19 cellular contexts compared by ENCODE assay signal in genomic region chr5:76257225-76257833, GRCh38.
DNase-seq lines count a peak whose midpoint lies in the region; ATAC-seq, FAIRE-seq and TF ChIP-seq lines count a peak whose summit lies in the region.
"Had no signal": no experiment of that assay in that cellular context is flagged by ENCODE, and none has a peak within 500 bp of the region (broad histone marks: within the 10 kb centered on the region; RNA-seq: fewer than 3 reads in every experiment).

No MANE protein-coding gene starts in this region.

- no peak overlapping the region for H2BK12ac ChIP-seq in neuronal stem cell (ENCODE audit: low read length)

- no peak overlapping the region for H2BK120ac ChIP-seq in neuronal stem cell (ENCODE audit: low read depth, low read length)

- H3K9ac ChIP-seq in neuronal stem cell (ENCODE audit: low read depth, low read length, poor library complexity), result no peak overlapping the region

- CTCF ChIA-PET in HEK293 (lab: Yijun Ruan, JAX), result interaction anchor here (0.8 to 1.5 kb wide), 8 partner anchors 10 to 370 kb away, joined by 3 to 7 read pairs (median 3); no protein-coding TSS in a partner anchor

- TF ChIP-seq POLR2A in GM12891 (IDR thresholded peaks at IDR 0.05; ENCODE audit: low read depth, low read length), result no peak

- TF ChIP-seq CTCF in HEK293 (tag by site-specific recombination; IDR thresholded peaks at IDR 0.05) (no peak), HFFc6 (IDR thresholded peaks at IDR 0.05) (no peak), D721Med (IDR thresholded peaks at IDR 0.05; ENCODE audit: insufficient read depth, missing control alignments) (no peak)

- no peak overlapping the region for H3K4me2 ChIP-seq in neuronal stem cell (ENCODE audit: insufficient read depth, low read length, poor library complexity, severe bottlenecking)

- H3K4me1 Mint-ChIP-seq in HFFc6 (ENCODE audit: low read depth), result no peaks in the 10 kb centered on the region

- ATAC-seq in esophagus mucosa (peak; percentile 29), HG03565 (IDR thresholded peaks at IDR 0.05; ENCODE audit: unreplicated experiment) (no peak)

- WGBS in neuronal stem cell (ENCODE audit: extremely low coverage in 2 of 2, insufficient read length in 2 of 2, insufficient replicate concordance in 1 of 2), 2 donors, result 100% methylated on average over 3 to 5 of the region's 6 CpGs

- H3K79me1 ChIP-seq in neuronal stem cell (ENCODE audit: low read depth, low read length), result no peaks in the 10 kb centered on the region

- H4K8ac ChIP-seq in neuronal stem cell (ENCODE audit: low read depth, low read length), result no peak overlapping the region

- H3K27me3 Mint-ChIP-seq in HFFc6 (ENCODE audit: insufficient read depth), result peaks cover 9% of the 10 kb centered on the region; the same call in 1 of the 2 replicates

- no peak overlapping the region for H3K27ac ChIP-seq in HEK293 (ENCODE audit: extremely low read depth, low read depth, low read length)
- H3K27ac ChIP-seq in neuronal stem cell (replicated peaks; ENCODE audit: low read length), result no peak overlapping the region
- H3K27ac ChIP-seq: Peyer's patch, SJSA1 had no signal

- peak overlapping the region; percentile 89 for H4K91ac ChIP-seq in neuronal stem cell (ENCODE audit: low read depth, low read length, poor library complexity)

- H3K27ac Mint-ChIP-seq in HFFc6, result no peak overlapping the region

- no peak overlapping the region for H3K18ac ChIP-seq in neuronal stem cell (ENCODE audit: low read length)

- POLR2A ChIA-PET in HEK293 (lab: Yijun Ruan, JAX), result no interaction called here

- H3K36me3 Mint-ChIP-seq in HFFc6 (ENCODE audit: low read depth), result no peaks in the 10 kb centered on the region

- H3K4me1 ChIP-seq in HEK293 (ENCODE audit: control insufficient read depth, insufficient read depth, low read length), result no peaks in the 10 kb centered on the region
- peaks cover 2 to 3% of the 10 kb centered on the region in 2 donors for H3K4me1 ChIP-seq in neuronal stem cell (ENCODE audit: control insufficient read depth in 2 of 2, insufficient read depth in 1 of 2, low read depth in 1 of 2, low read length in 2 of 2)
- H3K4me1 ChIP-seq: Peyer's patch, SJSA1 had no signal

- no peak overlapping the region for H3K4me3 ChIP-seq in HEK293 (ENCODE audit: low read depth, low read length)
- H3K4me3 ChIP-seq in neuronal stem cell (ENCODE audit: low read length in 2 of 2), result peak overlapping the region in 1 of 2 donors; percentile 44
- H3K4me3 ChIP-seq: Peyer's patch, SJSA1 had no signal

- no peak overlapping the region for H2AFZ ChIP-seq in neuronal stem cell (ENCODE audit: low read length)

- DNase-seq in GM12891 (ENCODE audit: insufficient read length, low spot score) (no peak), neuronal stem cell (ENCODE audit: low spot score) (no peak), NCI-H187 (lab: John Stamatoyannopoulos, UW) (no peak), HFFc6 (no peak), D721Med (ENCODE audit: insufficient read length, low spot score) (no peak)
- DNase-seq: C1 segment of cervical spinal cord; CD8-positive, alpha-beta memory T cell; MM.1S; NCI-H1092; NCI-H146; NCI-H2081; NCI-H2171 treated with DMSO at 0.1 percent for 48 hours; NCI-H446; NCI-H69; Peyer's patch had no signal

- H3K36me3 ChIP-seq in HEK293 (ENCODE audit: control insufficient read depth in 2 of 2, insufficient read depth in 1 of 2, low read length in 2 of 2), result no peaks in the 10 kb centered on the region
- no peaks in the 10 kb centered on the region for H3K36me3 ChIP-seq in neuronal stem cell (replicated peaks in 1 of 2; ENCODE audit: control insufficient read depth in 2 of 2, insufficient read depth in 2 of 2, low read length in 2 of 2)
- H3K36me3 ChIP-seq: Peyer's patch, SJSA1 had no signal

- H2BK15ac ChIP-seq in neuronal stem cell (ENCODE audit: low read length), result no peak overlapping the region

- peaks cover 0 to 4% (median 0%) of the 10 kb centered on the region in 3 experiments for H3K27me3 ChIP-seq in neuronal stem cell (ENCODE audit: control insufficient read depth in 3 of 3, insufficient read depth in 3 of 3, low read depth in 1 of 3, low read length in 3 of 3)
- H3K27me3 ChIP-seq: Peyer's patch had no signal

- H3K4ac ChIP-seq in neuronal stem cell (ENCODE audit: low read length), result no peak overlapping the region

- no peak overlapping the region for H2AK5ac ChIP-seq in neuronal stem cell (ENCODE audit: low read depth, low read length)

- H3K9me3 Mint-ChIP-seq in HFFc6, result no peaks in the 10 kb centered on the region

- H3K9me3 ChIP-seq in HEK293 (ENCODE audit: control insufficient read depth, insufficient read depth, low read depth, low read length) (no peaks in the 10 kb centered on the region), neuronal stem cell (replicated peaks in 1 of 2; ENCODE audit: control insufficient read depth in 2 of 2, insufficient read depth in 1 of 2, low read depth in 1 of 2, low read length in 2 of 2) (no peaks in the 10 kb centered on the region)
- H3K9me3 ChIP-seq: Peyer's patch, SJSA1 had no signal

- no peak overlapping the region for H3K4me3 Mint-ChIP-seq in HFFc6
- H3K4me3 Mint-ChIP-seq: CD8-positive, alpha-beta memory T cell had no signal

- H3K14ac ChIP-seq in neuronal stem cell (ENCODE audit: low read length), result no peak overlapping the region

- peak; percentile 87 for FAIRE-seq in GM12891 (lab: Jason Lieb, UNC)
- no peak for FAIRE-seq in D721Med (lab: Jason Lieb, UNC)

- peak overlapping the region; percentile 1 for H3K23ac ChIP-seq in neuronal stem cell (ENCODE audit: low read depth, low read length, poor library complexity)

- no peak overlapping the region for H2BK5ac ChIP-seq in neuronal stem cell (ENCODE audit: low read length)

TF ChIP-seq in GM12891, 5 proteins besides CTCF, POLR2A, EP300 and RAD21:
- TF ChIP-seq PAX5 (IDR thresholded peaks at IDR 0.05; ENCODE audit: insufficient read depth, low read length, severe bottlenecking) (no peak), POU2F2 (IDR thresholded peaks at IDR 0.05; ENCODE audit: low read depth, low read length) (no peak), POLR2AphosphoS5 (IDR thresholded peaks at IDR 0.05; ENCODE audit: low read depth, low read length) (no peak), TAF1 (IDR thresholded peaks at IDR 0.05; ENCODE audit: low read depth, low read length) (no peak), SPI1 (IDR thresholded peaks at IDR 0.05; ENCODE audit: low read depth, low read length) (no peak)

TF ChIP-seq in HEK293, 187 proteins besides CTCF, POLR2A, EP300 and RAD21:
- TF ChIP-seq ZSCAN18 (tag by site-specific recombination; IDR thresholded peaks at IDR 0.05), result 0 out of 2 replicates have a peak, but pooled peaks have one; percentile 4
- peak; percentile 98 for TF ChIP-seq EGR2 (tag by site-specific recombination; IDR thresholded peaks at IDR 0.05; ENCODE audit: low read depth)
- TF ChIP-seq, protein P1, sequence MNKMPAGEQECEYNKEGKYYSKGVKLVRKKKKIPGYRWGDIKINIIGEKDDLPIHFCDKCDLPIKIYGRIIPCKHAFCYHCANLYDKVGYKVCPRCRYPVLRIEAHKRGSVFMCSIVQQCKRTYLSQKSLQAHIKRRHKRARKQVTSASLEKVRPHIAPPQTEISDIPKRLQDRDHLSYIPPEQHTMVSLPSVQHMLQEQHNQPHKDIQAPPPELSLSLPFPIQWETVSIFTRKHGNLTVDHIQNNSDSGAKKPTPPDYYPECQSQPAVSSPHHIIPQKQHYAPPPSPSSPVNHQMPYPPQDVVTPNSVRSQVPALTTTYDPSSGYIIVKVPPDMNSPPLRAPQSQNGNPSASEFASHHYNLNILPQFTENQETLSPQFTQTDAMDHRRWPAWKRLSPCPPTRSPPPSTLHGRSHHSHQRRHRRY (tag by site-specific recombination; IDR thresholded peaks at IDR 0.05), result no peak
- 0 out of 2 replicates have a peak, but pooled peaks have one; percentile 14 for TF ChIP-seq ZNF670 (tag by site-specific recombination; IDR thresholded peaks at IDR 0.05; ENCODE audit: low read depth)
- peak; percentile 98 for TF ChIP-seq ZFHX2 (tag by site-specific recombination; conservative IDR thresholded peaks at IDR 0.05)
